In genomic region chr16:2009791-2010510, GRCh38 we compare ENCODE assay signal across 8 cellular contexts. TPM values are rescaled to one million over a fixed set of nuclear protein-coding genes. Genes with fewer than 3 reads are reported as not detected.
DNase-seq lines count a peak whose midpoint lies in the region; ATAC-seq and TF ChIP-seq lines count a peak whose summit lies in the region.

TSS of gene ZNF598 (minus strand) at chr16:2009821.

- H3K27me3 Mint-ChIP-seq in Caco-2 (ENCODE audit: insufficient read depth, unreplicated experiment) = no peaks in the 10 kb centered on the region
- no peaks in the 10 kb centered on the region for H3K27me3 Mint-ChIP-seq in nephron progenitor cell (ENCODE audit: low read depth, poor library complexity)

- H3K4me3 ChIP-seq in Caco-2 (ENCODE audit: low read depth, low read length) = peak within 1 kb of the TSS; percentile 77
- peak within 1 kb of the TSS; percentile 96 for H3K4me3 ChIP-seq in fibroblast of the aortic adventitia (ENCODE audit: low read depth, low read length)
- H3K4me3 ChIP-seq in stomach = peak within 1 kb of the TSS; percentile 66 to 96 (median 86)

- H3K36me3 Mint-ChIP-seq in Caco-2 (ENCODE audit: insufficient read depth, unreplicated experiment) (peaks cover 22% of the 10 kb centered on the region), nephron progenitor cell (ENCODE audit: low read depth) (no peaks in the 10 kb centered on the region)

- H3K4me1 ChIP-seq in Caco-2 (peaks cover 16% of the 10 kb centered on the region), stomach (peaks cover 47 to 52% (median 50%) of the 10 kb centered on the region in 4 donors)

- H3K9me3 ChIP-seq in Caco-2 (no peaks in the 10 kb centered on the region), stomach (no peaks in the 10 kb centered on the region)

- DNase-seq in Caco-2 = peak; percentile 68 to 88
- peak; percentile 89 for DNase-seq in HuH-7.5 (ENCODE audit: low spot score)
- DNase-seq in RPMI7951 (ENCODE audit: low read depth) = peak; percentile 89
- DNase-seq in activated effector memory CD4-positive, alpha-beta T cell treated with Interleukin-2 at 50 U/mL for 16 hours = peak; percentile 69
- peak; percentile 78 for DNase-seq in fibroblast of the aortic adventitia (ENCODE audit: low read depth)
- peak; percentile 86 for DNase-seq in nephron progenitor cell
- DNase-seq in stomach = peak; percentile 86

- peak within 1 kb of the TSS; percentile 92 to 96 (median 95) for H3K27ac ChIP-seq in stomach

- TSS peak; percentile 98 for BruUV-seq in Caco-2 (replicated peaks; lab: Mats Ljungman, UMichigan)

- peak; percentile 86 for ATAC-seq in GM21381 (IDR thresholded peaks at IDR 0.05; ENCODE audit: unreplicated experiment)

- H3K4me3 Mint-ChIP-seq in Caco-2 (ENCODE audit: unreplicated experiment) = peak within 1 kb of the TSS; percentile 82
- H3K4me3 Mint-ChIP-seq in nephron progenitor cell = peak within 1 kb of the TSS; percentile 85

- no peak for TF ChIP-seq CTCF in Caco-2 (IDR thresholded peaks at IDR 0.05; ENCODE audit: insufficient read depth in 1 of 2, low read depth in 1 of 2, low read length in 1 of 2, severe bottlenecking in 1 of 2, unreplicated experiment in 1 of 2)
- TF ChIP-seq CTCF in fibroblast of the aortic adventitia (IDR thresholded peaks at IDR 0.05; ENCODE audit: insufficient read depth, low read length) = no peak
- TF ChIP-seq CTCF in nephron progenitor cell (IDR thresholded peaks at IDR 0.05) = no peak
- TF ChIP-seq CTCF in stomach (IDR thresholded peaks at IDR 0.05) = no peak

- intact Hi-C loops in Caco-2 (cut with micrococcal nuclease; ENCODE audit: unreplicated experiment) = no loop called here
- intact Hi-C loops in stomach (cut with DNase I; ENCODE audit: low total_unique reads) = no loop called here

- POLR2A ChIA-PET in Caco-2 (lab: Charles Lee) = interaction anchor here (1.9 kb wide), 1 partner anchor 146 kb away, joined by 16 read pairs; the partner anchor contains the start of gene TRAF7

- WGBS in stomach, 5 donors = 0 to 3% (median 1%) methylated on average over 15 to 52 of the region's 52 CpGs

- no peaks in the 10 kb centered on the region for H3K9me3 Mint-ChIP-seq in Caco-2 (ENCODE audit: unreplicated experiment)
- H3K9me3 Mint-ChIP-seq in nephron progenitor cell = no peaks in the 10 kb centered on the region

- H3K4me1 Mint-ChIP-seq in Caco-2 (ENCODE audit: low read depth, unreplicated experiment) (peaks cover 5% of the 10 kb centered on the region), nephron progenitor cell (peaks cover 44% of the 10 kb centered on the region)

- TF ChIP-seq EP300 in stomach (IDR thresholded peaks at IDR 0.05) = peak; percentile 30

- H3K36me3 ChIP-seq in Caco-2 (ENCODE audit: control insufficient read depth, insufficient read depth, low read length) = no peaks in the 10 kb centered on the region; the same call in 1 of the 2 replicates
- H3K36me3 ChIP-seq in stomach = peaks cover 0 to 14% (median 7%) of the 10 kb centered on the region in 4 donors

- CTCF ChIA-PET in Caco-2 (lab: Charles Lee) = no interaction called here

- TF ChIP-seq POLR2A in stomach (IDR thresholded peaks at IDR 0.05) = peak in 2 of 4 donors; percentile 51 to 81

- H3K27me3 ChIP-seq in Caco-2 (replicated peaks; ENCODE audit: control insufficient read depth, insufficient read depth, low read length) (no peaks in the 10 kb centered on the region), stomach (no peaks in the 10 kb centered on the region)

- H3K27ac Mint-ChIP-seq in Caco-2 (ENCODE audit: unreplicated experiment) (peak within 1 kb of the TSS; percentile 85), nephron progenitor cell (peak within 1 kb of the TSS; percentile 75)

RNA-seq across cellular contexts. Expression of gene ZNF598, which starts in this region (rescaled TPM):
- 43.7 and 50.4 TPM in 2 replicates for total RNA-seq in Caco-2 (2022)
- 9.7 and 13.6 TPM in 2 replicates for total RNA-seq in RPMI7951 (2014; rRNA removed; shearing (Covaris generic))
- total RNA-seq in fibroblast of the aortic adventitia (ENCODE audit: low replicate concordance) = 13.8 and 18.8 TPM in 2 replicates
- 10 to 100 TPM; 16.3 to 86.2 (median 34.8) TPM for total RNA-seq in stomach
- 10 to 100 TPM; 21.1 to 31.0 (median 21.4) TPM for polyA plus RNA-seq in stomach

Comparison
In these comparisons a context has a peak if more than half of its experiments do, and no peak if none do; other contexts are left out.
1. Peak in every context shown above with its lines: DNase-seq, ATAC-seq, H3K4me3 ChIP-seq and H3K27ac ChIP-seq.